17 cellular contexts compared by ENCODE assay signal in genomic region chr15:88634449-88634848, GRCh38. TPM values are rescaled to one million over a fixed set of nuclear protein-coding genes. Genes with fewer than 3 reads are reported as not detected.
A peak's percentile ranks its signal among the peaks of the same experiment; 100 is the strongest.
DNase-seq lines count a peak whose midpoint lies in the region; ATAC-seq and TF ChIP-seq lines count a peak whose summit lies in the region.
"Had no signal": no experiment of that assay in that cellular context is flagged by ENCODE, and none has a peak within 500 bp of the region (broad histone marks: within the 10 kb centered on the region; RNA-seq: fewer than 3 reads in every experiment).

No MANE protein-coding gene starts in this region.

- no peaks in the 10 kb centered on the region for H3K27me3 ChIP-seq in CD4-positive, alpha-beta memory T cell (ENCODE audit: insufficient read depth, low read length)
- no peaks in the 10 kb centered on the region for H3K27me3 ChIP-seq in naive thymus-derived CD4-positive, alpha-beta T cell (ENCODE audit: control insufficient read depth in 2 of 2, insufficient read depth in 2 of 2, low read length in 2 of 2)
- H3K27me3 ChIP-seq in breast epithelium, result no peaks in the 10 kb centered on the region
- H3K27me3 ChIP-seq: gastroesophageal sphincter, neutrophil, sigmoid colon had no signal

- peaks cover 59 to 96% (median 83%) of the 10 kb centered on the region in 4 donors for H3K4me1 Mint-ChIP-seq in CD4-positive, alpha-beta memory T cell
- H3K4me1 Mint-ChIP-seq in activated T-helper 1 cell treated with anti-CD3 and anti-CD28 coated beads, Interleukin-12 subunit alpha, Interleukin-12 subunit beta, Interleukin-2, Interleukin-4 antibody, amounts not matched to agents 30 ng/mL and 10 ng/mL and 1 ng/mL, durations not matched to agents 14 hours and 24 hours and 36 hours (ENCODE audit: low read depth), result peaks cover 83% of the 10 kb centered on the region
- peaks cover 65 to 95% (median 88%) of the 10 kb centered on the region in 7 donors for H3K4me1 Mint-ChIP-seq in naive thymus-derived CD4-positive, alpha-beta T cell

- peak overlapping the region; percentile 100 for H3K27ac ChIP-seq in CD4-positive, alpha-beta memory T cell (ENCODE audit: low read depth, low read length)
- H3K27ac ChIP-seq in HEK293 (ENCODE audit: extremely low read depth, low read depth, low read length) (no peak overlapping the region), breast epithelium (no peak overlapping the region)
- peak overlapping the region; percentile 99 for H3K27ac ChIP-seq in naive thymus-derived CD4-positive, alpha-beta T cell (ENCODE audit: low read depth, low read length)
- H3K27ac ChIP-seq: gastroesophageal sphincter, neutrophil, sigmoid colon had no signal

- peak overlapping the region in 4 of 8 donors; percentile 6 to 88 (median 40) for H3K4me3 Mint-ChIP-seq in CD4-positive, alpha-beta memory T cell
- no peak overlapping the region for H3K4me3 Mint-ChIP-seq in activated T-helper 1 cell treated with anti-CD3 and anti-CD28 coated beads, Interleukin-12 subunit alpha, Interleukin-12 subunit beta, Interleukin-2, Interleukin-4 antibody, amounts not matched to agents 30 ng/mL and 10 ng/mL and 1 ng/mL, durations not matched to agents 14 hours and 24 hours and 36 hours
- peak overlapping the region in 6 of 10 donors; percentile 28 to 95 (median 72) for H3K4me3 Mint-ChIP-seq in naive thymus-derived CD4-positive, alpha-beta T cell
- H3K4me3 Mint-ChIP-seq: H9 had no signal

- H3K27ac Mint-ChIP-seq in CD4-positive, alpha-beta memory T cell, result peak overlapping the region; percentile 85 to 99 (median 97)
- H3K27ac Mint-ChIP-seq in activated T-helper 1 cell treated with anti-CD3 and anti-CD28 coated beads, Interleukin-12 subunit alpha, Interleukin-12 subunit beta, Interleukin-2, Interleukin-4 antibody, amounts not matched to agents 30 ng/mL and 10 ng/mL and 1 ng/mL, durations not matched to agents 14 hours and 24 hours and 36 hours, result peak overlapping the region; percentile 68
- H3K27ac Mint-ChIP-seq in naive thymus-derived CD4-positive, alpha-beta T cell, result peak overlapping the region; percentile 81 to 100 (median 98)

- H3K36me3 ChIP-seq in CD4-positive, alpha-beta memory T cell (ENCODE audit: insufficient read depth, low read length), result peaks cover 18% of the 10 kb centered on the region
- H3K36me3 ChIP-seq in HEK293 (ENCODE audit: control insufficient read depth in 2 of 2, insufficient read depth in 1 of 2, low read length in 2 of 2), result peaks cover 57 to 58% of the 10 kb centered on the region in 2 experiments
- peaks cover 0 to 13% (median 0%) of the 10 kb centered on the region in 3 experiments for H3K36me3 ChIP-seq in naive thymus-derived CD4-positive, alpha-beta T cell (ENCODE audit: control insufficient read depth in 2 of 3, insufficient read depth in 3 of 3, low read length in 3 of 3)
- H3K36me3 ChIP-seq in breast epithelium, result no peaks in the 10 kb centered on the region
- H3K36me3 ChIP-seq: neutrophil had no signal

- peaks cover 50 to 51% of the 10 kb centered on the region in 2 donors for H3K36me3 Mint-ChIP-seq in CD4-positive, alpha-beta memory T cell
- peaks cover 53% of the 10 kb centered on the region for H3K36me3 Mint-ChIP-seq in activated T-helper 1 cell treated with anti-CD3 and anti-CD28 coated beads, Interleukin-12 subunit alpha, Interleukin-12 subunit beta, Interleukin-2, Interleukin-4 antibody, amounts not matched to agents 30 ng/mL and 10 ng/mL and 1 ng/mL, durations not matched to agents 14 hours and 24 hours and 36 hours (ENCODE audit: low read depth)
- H3K36me3 Mint-ChIP-seq in naive thymus-derived CD4-positive, alpha-beta T cell, result peaks cover 6 to 42% (median 36%) of the 10 kb centered on the region in 5 donors

- CTCF ChIA-PET in CD4-positive, alpha-beta memory T cell (lab: Charles Lee; ENCODE audit: partially characterized antibody), result interaction anchor here (1.3 to 3.2 kb wide), 3 partner anchors 9 to 30 kb away, joined by 4 to 60 read pairs (median 19); no protein-coding TSS in a partner anchor
- CTCF ChIA-PET in HEK293 (lab: Yijun Ruan, JAX), result interaction anchor here (0.5 to 1.2 kb wide), 2 partner anchors 19 to 25 kb away, joined by 3 to 5 read pairs; no protein-coding TSS in a partner anchor
- CTCF ChIA-PET in naive thymus-derived CD4-positive, alpha-beta T cell (lab: Charles Lee), result interaction anchor here (1.3 to 3.5 kb wide), 3 partner anchors 9 to 26 kb away, joined by 4 to 16 read pairs (median 6); no protein-coding TSS in a partner anchor

- POLR2A ChIA-PET in CD4-positive, alpha-beta memory T cell (lab: Charles Lee; ENCODE audit: partially characterized antibody), result interaction anchor here (1.0 to 3.1 kb wide), 8 partner anchors 13 to 271 kb away, joined by 3 to 45 read pairs (median 6); partner anchors contain the start of genes AEN, MRPL46 and MRPS11
- POLR2A ChIA-PET in HEK293 (lab: Yijun Ruan, JAX), result interaction anchor here (0.6 kb wide), 1 partner anchor 586 kb away, joined by 3 read pairs; no protein-coding TSS in a partner anchor
- POLR2A ChIA-PET in naive thymus-derived CD4-positive, alpha-beta T cell (lab: Charles Lee), result interaction anchor here (0.8 to 5.3 kb wide), 6 partner anchors 12 to 167 kb away, joined by 3 to 51 read pairs (median 12); partner anchors contain the start of genes AEN, MRPL46 and MRPS11

- TF ChIP-seq CTCF in HEK293 (tag by site-specific recombination; IDR thresholded peaks at IDR 0.05), result no peak
- no peak for TF ChIP-seq CTCF in breast epithelium (IDR thresholded peaks at IDR 0.05)

- peak overlapping the region in 1 of 2 donors; percentile 13 for H3K4me3 ChIP-seq in CD4-positive, alpha-beta memory T cell (ENCODE audit: low read length in 2 of 2)
- H3K4me3 ChIP-seq in HEK293 (ENCODE audit: low read depth, low read length), result no peak overlapping the region
- peak overlapping the region; percentile 11 for H3K4me3 ChIP-seq in naive thymus-derived CD4-positive, alpha-beta T cell (ENCODE audit: low read length)
- no peak overlapping the region for H3K4me3 ChIP-seq in breast epithelium
- H3K4me3 ChIP-seq: gastroesophageal sphincter, sigmoid colon had no signal

- no peak for TF ChIP-seq POLR2A in breast epithelium (IDR thresholded peaks at IDR 0.05)

- DNase-seq in CD4-positive, alpha-beta memory T cell, result no peak
- no peak for DNase-seq in activated T-helper 1 cell treated with anti-CD3 and anti-CD28 coated beads, Interleukin-12 subunit alpha, Interleukin-12 subunit beta, Interleukin-2, Interleukin-4 antibody, amounts not matched to agents 30 ng/mL and 10 ng/mL and 1 ng/mL, durations not matched to agents 14 hours and 24 hours and 36 hours (ENCODE audit: low spot score)
- no peak for DNase-seq in naive thymus-derived CD4-positive, alpha-beta T cell
- no peak for DNase-seq in left cardiac atrium
- no peak for DNase-seq in breast epithelium (ENCODE audit: low spot score in 2 of 2)
- DNase-seq in NCI-H2081 treated with DMSO at 0.1 percent for 48 hours (lab: John Stamatoyannopoulos, UW), result no peak
- DNase-seq: activated CD8-positive, alpha-beta memory T cell treated with anti-CD3 and anti-CD28 coated beads for 24 hours; C1 segment of cervical spinal cord; cerebellar nuclear complex; H9; NCI-H1048; sigmoid colon; stimulated activated CD4-positive, alpha-beta T cell treated with anti-CD3 and anti-CD28 coated beads, Interleukin-4, amount 100 ng/mL, for 24 hours had no signal

- H3K4me1 ChIP-seq in CD4-positive, alpha-beta memory T cell (ENCODE audit: insufficient read depth, low read length), result peaks cover 96% of the 10 kb centered on the region
- peaks cover 6% of the 10 kb centered on the region; the same call in 1 of the 2 replicates for H3K4me1 ChIP-seq in HEK293 (ENCODE audit: control insufficient read depth, insufficient read depth, low read length)
- H3K4me1 ChIP-seq in naive thymus-derived CD4-positive, alpha-beta T cell (ENCODE audit: control insufficient read depth in 2 of 2, insufficient read depth in 2 of 2, low read length in 2 of 2), result peaks cover 67 to 87% of the 10 kb centered on the region in 2 donors
- H3K4me1 ChIP-seq in breast epithelium, result peaks cover 0 to 5% of the 10 kb centered on the region in 2 donors

- no peaks in the 10 kb centered on the region for H3K27me3 Mint-ChIP-seq in CD4-positive, alpha-beta memory T cell
- peaks cover 1% of the 10 kb centered on the region for H3K27me3 Mint-ChIP-seq in activated T-helper 1 cell treated with anti-CD3 and anti-CD28 coated beads, Interleukin-12 subunit alpha, Interleukin-12 subunit beta, Interleukin-2, Interleukin-4 antibody, amounts not matched to agents 30 ng/mL and 10 ng/mL and 1 ng/mL, durations not matched to agents 14 hours and 24 hours and 36 hours (ENCODE audit: insufficient read depth)
- peaks cover 0 to 2% (median 0%) of the 10 kb centered on the region in 5 donors for H3K27me3 Mint-ChIP-seq in naive thymus-derived CD4-positive, alpha-beta T cell

- intact Hi-C loops in CD4-positive, alpha-beta memory T cell (cut with micrococcal nuclease), result no loop called here
- intact Hi-C loops in activated T-helper 1 cell treated with anti-CD3 and anti-CD28 coated beads, Interleukin-12 subunit alpha, Interleukin-12 subunit beta, Interleukin-2, Interleukin-4 antibody, amounts not matched to agents 30 ng/mL and 10 ng/mL and 1 ng/mL, durations not matched to agents 14 hours and 24 hours and 36 hours (cut with micrococcal nuclease), result no loop called here
- intact Hi-C loops in naive thymus-derived CD4-positive, alpha-beta T cell (cut with micrococcal nuclease), result no loop called here
- intact Hi-C loops in left cardiac atrium (cut with DNase I), result no loop called here
- intact Hi-C loops in breast epithelium (cut with DNase I; ENCODE audit: low total_unique reads), result no loop called here

- H3K9me3 Mint-ChIP-seq in CD4-positive, alpha-beta memory T cell, result peaks cover 0 to 3% (median 0%) of the 10 kb centered on the region in 8 donors
- no peaks in the 10 kb centered on the region for H3K9me3 Mint-ChIP-seq in activated T-helper 1 cell treated with anti-CD3 and anti-CD28 coated beads, Interleukin-12 subunit alpha, Interleukin-12 subunit beta, Interleukin-2, Interleukin-4 antibody, amounts not matched to agents 30 ng/mL and 10 ng/mL and 1 ng/mL, durations not matched to agents 14 hours and 24 hours and 36 hours
- peaks cover 0 to 1% (median 0%) of the 10 kb centered on the region in 11 donors for H3K9me3 Mint-ChIP-seq in naive thymus-derived CD4-positive, alpha-beta T cell
- H3K9me3 Mint-ChIP-seq: H9 had no signal

- no peak for ATAC-seq in naive thymus-derived CD4-positive, alpha-beta T cell
- no peak for ATAC-seq in left cardiac atrium
- ATAC-seq: gastroesophageal sphincter, HepG2 had no signal

- H3K9me3 ChIP-seq in CD4-positive, alpha-beta memory T cell (ENCODE audit: control insufficient read depth in 1 of 2, low read length in 2 of 2), result no peaks in the 10 kb centered on the region
- H3K9me3 ChIP-seq in HEK293 (ENCODE audit: control insufficient read depth, insufficient read depth, low read depth, low read length) (no peaks in the 10 kb centered on the region), breast epithelium (no peaks in the 10 kb centered on the region)
- no peaks in the 10 kb centered on the region for H3K9me3 ChIP-seq in naive thymus-derived CD4-positive, alpha-beta T cell (ENCODE audit: control insufficient read depth in 2 of 3, low read length in 3 of 3)
- H3K9me3 ChIP-seq: gastroesophageal sphincter, neutrophil, sigmoid colon had no signal

RNA-seq across cellular contexts. Expression of gene ISG20, which starts 4.4 kb away (rescaled TPM):
- total RNA-seq in CD4-positive, alpha-beta memory T cell, result 100 to 1,000 TPM; 144 to 153 TPM
- polyA plus RNA-seq in CD4-positive, alpha-beta memory T cell, result 100 to 1,000 TPM; 494 to 667 TPM
- 31.2 and 34.9 TPM in 2 replicates for total RNA-seq in activated T-helper 1 cell treated with anti-CD3 and anti-CD28 coated beads, Interleukin-12 subunit alpha, Interleukin-12 subunit beta, Interleukin-2, Interleukin-4 antibody, amounts not matched to agents 30 ng/mL and 10 ng/mL and 1 ng/mL, durations not matched to agents 14 hours and 24 hours and 36 hours
- 100 to 1,000 TPM in 4 of 5 experiments, 10 to 100 TPM in 1; 92.5 to 160 (median 149) TPM for total RNA-seq in naive thymus-derived CD4-positive, alpha-beta T cell
- polyA plus RNA-seq in naive thymus-derived CD4-positive, alpha-beta T cell, result 100 to 1,000 TPM; 344 to 415 TPM
- total RNA-seq in left cardiac atrium (10 to 100 TPM in 1 of 2 donors, 1 to 10 TPM in 1; 4.0 to 10.2 TPM), breast epithelium (10 to 100 TPM in 2 of 3 donors, 1 to 10 TPM in 1; 7.4 to 34.4 (median 18.6) TPM)

RNA-seq across cellular contexts. Expression of gene AEN, which starts 13.3 kb away (rescaled TPM):
- total RNA-seq in CD4-positive, alpha-beta memory T cell, result 10 to 100 TPM; 54.5 to 56.8 TPM
- polyA plus RNA-seq in CD4-positive, alpha-beta memory T cell, result 10 to 100 TPM; 33.2 to 35.8 TPM
- total RNA-seq in activated T-helper 1 cell treated with anti-CD3 and anti-CD28 coated beads, Interleukin-12 subunit alpha, Interleukin-12 subunit beta, Interleukin-2, Interleukin-4 antibody, amounts not matched to agents 30 ng/mL and 10 ng/mL and 1 ng/mL, durations not matched to agents 14 hours and 24 hours and 36 hours, result 74.2 and 76.4 TPM in 2 replicates
- 10 to 100 TPM; 29.6 to 52.1 (median 44.2) TPM for total RNA-seq in naive thymus-derived CD4-positive, alpha-beta T cell
- 10 to 100 TPM; 20.2 to 31.7 TPM for polyA plus RNA-seq in naive thymus-derived CD4-positive, alpha-beta T cell
- total RNA-seq in left cardiac atrium (10 to 100 TPM in 1 of 2 donors, 1 to 10 TPM in 1; 9.9 to 15.4 TPM), breast epithelium (10 to 100 TPM; 11.7 to 21.6 (median 18.1) TPM)

Comparison
In these comparisons a context has a peak if more than half of its experiments do, and no peak if none do; other contexts are left out.
1. H3K27ac ChIP-seq: peak in CD4-positive, alpha-beta memory T cell (single experiment) and naive thymus-derived CD4-positive, alpha-beta T cell (single experiment); none in HEK293 (single experiment) and breast epithelium (0 of 2).
2. Peak in every context shown above with its lines, with median percentiles within 50 percentile points of each other: H3K27ac Mint-ChIP-seq.